Comparison of ENCODE assay signal across 8 cellular contexts in genomic region chr1:67500413-67500959, GRCh38.
DNase-seq lines count a peak whose midpoint lies in the region; ATAC-seq, FAIRE-seq and TF ChIP-seq lines count a peak whose summit lies in the region.

No MANE protein-coding gene starts in this region.

- dilution Hi-C loops in endothelial cell of umbilical vein (cut with MboI; ENCODE audit: extremely low pct_ligation_motif_present, low sequenced_read_pairs) = no loop called here

- H4K20me1 ChIP-seq in endothelial cell of umbilical vein (replicated peaks; ENCODE audit: control insufficient read depth, extremely low read depth, insufficient read depth, low read length) = no peaks in the 10 kb centered on the region

- no peaks in the 10 kb centered on the region for H3K36me3 Mint-ChIP-seq in activated CD8-positive, alpha-beta memory T cell treated with anti-CD3 and anti-CD28 coated beads, Interleukin-2, amount 10 ng/mL, durations not matched to agents 7 days and 5 days

- ATAC-seq in GM21529 (IDR thresholded peaks at IDR 0.05; ENCODE audit: unreplicated experiment) (peak; percentile 99), mucosa of descending colon (peak; percentile 100)
- ATAC-seq in activated CD8-positive, alpha-beta memory T cell treated with anti-CD3 and anti-CD28 coated beads, Interleukin-2, amount 10 ng/mL, durations not matched to agents 7 days and 5 days = peak; percentile 99

- peaks cover 8% of the 10 kb centered on the region for H3K27me3 Mint-ChIP-seq in activated CD8-positive, alpha-beta memory T cell treated with anti-CD3 and anti-CD28 coated beads, Interleukin-2, amount 10 ng/mL, durations not matched to agents 7 days and 5 days

- no peaks in the 10 kb centered on the region for H3K36me3 ChIP-seq in HUES48 (ENCODE audit: control insufficient read depth, insufficient read depth, low read length)
- no peaks in the 10 kb centered on the region for H3K36me3 ChIP-seq in endothelial cell of umbilical vein (ENCODE audit: control insufficient read depth in 2 of 2, extremely low read depth in 1 of 2, insufficient read depth in 2 of 2, low read length in 2 of 2)
- H3K36me3 ChIP-seq in mucosa of descending colon (ENCODE audit: low read depth) = no peaks in the 10 kb centered on the region

- CTCF ChIA-PET in activated CD8-positive, alpha-beta memory T cell treated with anti-CD3 and anti-CD28 coated beads, Interleukin-2, amount 10 ng/mL, durations not matched to agents 7 days and 5 days (lab: Charles Lee) = interaction anchor here (0.5 to 5.6 kb wide), 53 partner anchors 9 to 740 kb away, joined by 3 to 141 read pairs (median 5); partner anchors contain the start of genes C1orf141, GADD45A and SERBP1
- CTCF ChIA-PET in endothelial cell of umbilical vein (lab: Charles Lee) = interaction anchor here (0.6 to 5.4 kb wide), 44 partner anchors 11 to 754 kb away, joined by 3 to 262 read pairs (median 4); partner anchors contain the start of gene SERBP1

- DNase-seq in DMS153 treated with DMSO at 0.1 percent for 48 hours (lab: John Stamatoyannopoulos, UW; ENCODE audit: unreplicated experiment) (peak; percentile 86), NOMO-1 treated with dmso at 0.1 percent for 144 hours (lab: John Stamatoyannopoulos, UW; ENCODE audit: unreplicated experiment) (peak; percentile 71), endothelial cell of umbilical vein (ENCODE audit: low read depth, low spot score) (peak; percentile 77), mucosa of descending colon (peak; percentile 83 to 90 (median 88))
- peak; percentile 91 for DNase-seq in activated CD8-positive, alpha-beta memory T cell treated with anti-CD3 and anti-CD28 coated beads, Interleukin-2, amount 10 ng/mL, durations not matched to agents 7 days and 5 days
- peak; percentile 60 to 73 for DNase-seq in stimulated activated CD8-positive, alpha-beta memory T cell treated with anti-CD3 and anti-CD28 coated beads, Interleukin-4, amount 100 ng/mL, for 4 hours (ENCODE audit: low read depth in 2 of 2, low spot score in 1 of 2)

- BruUV-seq in endothelial cell of umbilical vein (replicated peaks; lab: Mats Ljungman, UMichigan) = no TSS peak

- H3K4me3 Mint-ChIP-seq in activated CD8-positive, alpha-beta memory T cell treated with anti-CD3 and anti-CD28 coated beads, Interleukin-2, amount 10 ng/mL, durations not matched to agents 7 days and 5 days = no peak overlapping the region

- H3K9ac ChIP-seq in HUES48 (ENCODE audit: low read depth, low read length) = no peak overlapping the region
- H3K9ac ChIP-seq in endothelial cell of umbilical vein (replicated peaks; ENCODE audit: extremely low read depth, insufficient read depth, low read length) = no peak overlapping the region

- no peaks in the 10 kb centered on the region for H3K9me3 Mint-ChIP-seq in activated CD8-positive, alpha-beta memory T cell treated with anti-CD3 and anti-CD28 coated beads, Interleukin-2, amount 10 ng/mL, durations not matched to agents 7 days and 5 days (ENCODE audit: low read depth)

- TF ChIP-seq CTCF in endothelial cell of umbilical vein (IDR thresholded peaks at IDR 0.05; ENCODE audit: extremely low read depth in 1 of 2, insufficient read depth in 1 of 2, low read depth in 1 of 2, low read length in 2 of 2) = peak; percentile 97 to 98
- TF ChIP-seq CTCF in mucosa of descending colon (IDR thresholded peaks at IDR 0.05) = peak; percentile 96

- H3K4me3 ChIP-seq in HUES48 (ENCODE audit: low read depth, low read length) = peak overlapping the region; percentile 30; the same call in 1 of the 2 replicates
- no peak overlapping the region for H3K4me3 ChIP-seq in endothelial cell of umbilical vein (replicated peaks in 1 of 3; ENCODE audit: insufficient read depth in 1 of 3, low read depth in 1 of 3, low read length in 3 of 3)
- no peak overlapping the region for H3K4me3 ChIP-seq in mucosa of descending colon

- H3K27ac ChIP-seq in HUES48 (ENCODE audit: low read depth, low read length) (no peak overlapping the region), endothelial cell of umbilical vein (ENCODE audit: insufficient read depth, low read depth, low read length) (no peak overlapping the region)

- no peak overlapping the region for H3K4me2 ChIP-seq in endothelial cell of umbilical vein (ENCODE audit: insufficient read depth, low read length)

- no peaks in the 10 kb centered on the region for H3K9me3 ChIP-seq in HUES48 (ENCODE audit: control insufficient read depth, insufficient read depth, low read length)
- no peaks in the 10 kb centered on the region for H3K9me3 ChIP-seq in endothelial cell of umbilical vein (replicated peaks; ENCODE audit: control insufficient read depth, insufficient read depth, low read length)
- no peaks in the 10 kb centered on the region for H3K9me3 ChIP-seq in mucosa of descending colon

- FAIRE-seq in endothelial cell of umbilical vein (lab: Jason Lieb, UNC) = peak; percentile 96

- H3K27me3 ChIP-seq in HUES48 (ENCODE audit: control insufficient read depth, insufficient read depth, low read length) = peaks cover 14% of the 10 kb centered on the region
- H3K27me3 ChIP-seq in endothelial cell of umbilical vein (ENCODE audit: control insufficient read depth in 2 of 2, insufficient read depth in 2 of 2, low read length in 2 of 2) = peaks cover 6 to 14% of the 10 kb centered on the region in 2 experiments

- TF ChIP-seq POLR2A in endothelial cell of umbilical vein (IDR thresholded peaks at IDR 0.05; ENCODE audit: low read depth, low read length) = no peak

- H3K4me1 ChIP-seq in HUES48 (ENCODE audit: control insufficient read depth, insufficient read depth, low read length) = 0 out of 2 replicates have a peak, but pooled peaks cover 4% of the 10 kb centered on the region
- no peaks in the 10 kb centered on the region for H3K4me1 ChIP-seq in endothelial cell of umbilical vein (ENCODE audit: control insufficient read depth, extremely low read depth, insufficient read depth, low read length)
- H3K4me1 ChIP-seq in mucosa of descending colon (ENCODE audit: low read depth) = no peaks in the 10 kb centered on the region

- intact Hi-C loops in endothelial cell of umbilical vein (cut with micrococcal nuclease) = loop anchor here (1.0 to 10.0 kb wide), 6 partner anchors 70 to 736 kb away; partner anchors contain the start of gene SERBP1
- intact Hi-C loops in mucosa of descending colon (cut with DNase I, micrococcal nuclease) = loop anchor here in 1 of 2 donors (5.0 kb wide), 2 partner anchors 153 to 268 kb away; no protein-coding TSS in a partner anchor

- no peak overlapping the region for H2AFZ ChIP-seq in endothelial cell of umbilical vein (ENCODE audit: low read depth, low read length)

- no peak overlapping the region for H3K27ac Mint-ChIP-seq in activated CD8-positive, alpha-beta memory T cell treated with anti-CD3 and anti-CD28 coated beads, Interleukin-2, amount 10 ng/mL, durations not matched to agents 7 days and 5 days

- no peaks in the 10 kb centered on the region for H3K9me1 ChIP-seq in endothelial cell of umbilical vein (replicated peaks; ENCODE audit: control insufficient read depth, extremely low read depth, insufficient read depth, low read length)

- POLR2A ChIA-PET in endothelial cell of umbilical vein (lab: Charles Lee) = no interaction called here

- peaks cover 5% of the 10 kb centered on the region for H3K4me1 Mint-ChIP-seq in activated CD8-positive, alpha-beta memory T cell treated with anti-CD3 and anti-CD28 coated beads, Interleukin-2, amount 10 ng/mL, durations not matched to agents 7 days and 5 days

- no peaks in the 10 kb centered on the region for H3K79me2 ChIP-seq in endothelial cell of umbilical vein (ENCODE audit: control insufficient read depth, insufficient read depth, low read length)

TF ChIP-seq in endothelial cell of umbilical vein, 7 proteins besides CTCF, POLR2A, EP300 and RAD21:
- TF ChIP-seq MYC (IDR thresholded peaks at IDR 0.05; ENCODE audit: low read depth, low read length) = no peak
- TF ChIP-seq EZH2 (IDR thresholded peaks at IDR 0.05; ENCODE audit: borderline replicate concordance, low read depth, low read length, severe bottlenecking) = no peak
- no peak for TF ChIP-seq GATA2 (IDR thresholded peaks at IDR 0.05; ENCODE audit: insufficient read depth, insufficient read length, low read depth, low read length)
- no peak for TF ChIP-seq FOS (IDR thresholded peaks at IDR 0.05; ENCODE audit: borderline replicate concordance, insufficient read depth, low read length)
- TF ChIP-seq, protein P1, sequence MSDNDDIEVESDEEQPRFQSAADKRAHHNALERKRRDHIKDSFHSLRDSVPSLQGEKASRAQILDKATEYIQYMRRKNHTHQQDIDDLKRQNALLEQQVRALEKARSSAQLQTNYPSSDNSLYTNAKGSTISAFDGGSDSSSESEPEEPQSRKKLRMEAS (IDR thresholded peaks at IDR 0.05; ENCODE audit: insufficient read depth, insufficient read length) = no peak
